In the genomic region with DNA sequence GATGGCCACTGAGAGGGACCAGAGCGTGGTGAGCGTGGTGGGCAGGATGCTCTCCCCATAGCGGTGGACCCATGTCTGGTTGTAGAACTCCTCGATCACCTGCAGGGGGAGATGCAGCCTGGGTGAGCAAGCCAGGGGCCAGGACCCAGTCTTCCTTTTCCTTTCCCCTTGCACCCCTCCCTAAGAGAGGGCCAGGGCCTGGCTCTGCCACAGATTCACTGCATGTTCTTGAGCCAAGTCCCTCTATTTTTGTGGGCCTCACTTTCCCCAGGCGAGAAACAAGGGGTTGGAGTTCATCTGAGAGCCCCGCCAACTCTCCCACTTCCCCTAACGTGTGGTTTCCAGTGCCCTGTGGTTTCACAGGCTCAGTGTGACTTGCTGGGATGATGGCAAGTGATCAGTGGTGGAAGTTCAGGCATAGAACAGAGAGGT, we compare ENCODE assay signal across 7 cellular contexts. TPM values are rescaled to one million over a fixed set of nuclear protein-coding genes. Genes with fewer than 3 reads are reported as not detected.
DNase-seq lines count a peak whose midpoint lies in the region; ATAC-seq and TF ChIP-seq lines count a peak whose summit lies in the region.

No MANE protein-coding gene starts in this region.

- no peak overlapping the region for H3K14ac ChIP-seq in IMR-90 (replicated peaks; ENCODE audit: low read depth, low read length)

- in situ Hi-C loops in IMR-90 (cut with MboI; ENCODE audit: low sequenced_read_pairs), result no loop called here

- H3K27me3 Mint-ChIP-seq in T-helper 2 cell treated with Interferon-gamma antibody and Interleukin-4, amounts not matched to agents 5 μg/mL and 100 μg/mL, for 36 hours (ENCODE audit: low read depth), result no peaks in the 10 kb centered on the region

- peak overlapping the region; percentile 33 for H3K9ac ChIP-seq in IMR-90 (ENCODE audit: low read depth, low read length)

- TF ChIP-seq CTCF in IMR-90 (conservative IDR thresholded peaks at IDR 0.05; ENCODE audit: low read depth, low read length) (peak; percentile 50), breast epithelium (IDR thresholded peaks at IDR 0.05) (peak in 2 of 3 donors; percentile 36 to 54)

- H3K27me3 ChIP-seq in IMR-90 (ENCODE audit: control insufficient read depth, insufficient read depth, low read length) (no peaks in the 10 kb centered on the region), breast epithelium (no peaks in the 10 kb centered on the region), thymus (ENCODE audit: control insufficient read depth, insufficient read depth) (no peaks in the 10 kb centered on the region)

- H2BK15ac ChIP-seq in IMR-90 (ENCODE audit: low read depth, low read length), result peak overlapping the region; percentile 35; the same call in 1 of the 3 replicates

- H3K4me1 Mint-ChIP-seq in T-helper 2 cell treated with Interferon-gamma antibody and Interleukin-4, amounts not matched to agents 5 μg/mL and 100 μg/mL, for 36 hours (ENCODE audit: low read depth), result peaks cover 64% of the 10 kb centered on the region

- CTCF ChIA-PET in IMR-90 (lab: Yijun Ruan, JAX), result interaction anchor here (0.6 kb wide), 1 partner anchor 841 kb away, joined by 3 read pairs; no protein-coding TSS in a partner anchor

- peaks cover 76% of the 10 kb centered on the region for H4K20me1 ChIP-seq in IMR-90 (ENCODE audit: insufficient read depth, low read length)

- H3K4ac ChIP-seq in IMR-90 (ENCODE audit: low read depth, low read length), result no peak overlapping the region; the same call in 1 of the 2 replicates

- no peak overlapping the region for H2BK120ac ChIP-seq in IMR-90 (ENCODE audit: low read depth, low read length)

- H2BK5ac ChIP-seq in IMR-90 (ENCODE audit: low read depth, low read length, poor library complexity, severe bottlenecking), result peak overlapping the region; percentile 34

- dilution Hi-C loops in IMR-90 (cut with HindIII; ENCODE audit: low sequenced_read_pairs, unreplicated experiment), result no loop called here

- no peak overlapping the region for H4K5ac ChIP-seq in IMR-90 (ENCODE audit: low read depth, low read length)

- H3K4me2 ChIP-seq in IMR-90 (ENCODE audit: low read depth, low read length), result no peak overlapping the region

- no TSS peak for BruUV-seq in IMR-90 (replicated peaks; lab: Mats Ljungman, UMichigan)

- no peak overlapping the region for H4K91ac ChIP-seq in IMR-90 (ENCODE audit: insufficient read depth, low read depth, low read length)

- no peak overlapping the region for H2BK20ac ChIP-seq in IMR-90 (ENCODE audit: low read depth, low read length)

- no peak overlapping the region for H3K27ac ChIP-seq in IMR-90 (ENCODE audit: insufficient read depth, low read length)
- peak overlapping the region; percentile 89 to 93 for H3K27ac ChIP-seq in breast epithelium
- H3K27ac ChIP-seq in thymus (ENCODE audit: low read depth), result peak overlapping the region; percentile 99

- POLR2A ChIA-PET in IMR-90 (lab: Charles Lee; ENCODE audit: unreplicated experiment), result no interaction called here

- peak overlapping the region; percentile 70 for H2AK9ac ChIP-seq in IMR-90 (replicated peaks; ENCODE audit: low read depth, low read length, poor library complexity)

- H2AFZ ChIP-seq in IMR-90 (replicated peaks; ENCODE audit: low read length, poor library complexity), result no peak overlapping the region

- DNase-seq in GDM1 (lab: John Stamatoyannopoulos, UW) (peak; percentile 84), IMR-90 (peak; percentile 39), breast epithelium (ENCODE audit: low spot score in 2 of 2) (peak in 1 of 2 donors; percentile 15), left lobe of liver (ENCODE audit: low spot score) (no peak)
- DNase-seq in T-helper 2 cell treated with Interferon-gamma antibody and Interleukin-4, amounts not matched to agents 5 μg/mL and 100 μg/mL, for 36 hours (ENCODE audit: low spot score), result peak; percentile 47

- no peak for TF ChIP-seq POLR2A in IMR-90 (IDR thresholded peaks at IDR 0.05; ENCODE audit: low read depth, low read length)
- TF ChIP-seq POLR2A in breast epithelium (IDR thresholded peaks at IDR 0.05), result no peak

- peaks cover 18% of the 10 kb centered on the region for H3K4me1 ChIP-seq in IMR-90 (ENCODE audit: control insufficient read depth, insufficient read depth, low read length)
- H3K4me1 ChIP-seq in breast epithelium, result peaks cover 0 to 17% of the 10 kb centered on the region in 2 donors
- peaks cover 22% of the 10 kb centered on the region for H3K4me1 ChIP-seq in thymus (ENCODE audit: control insufficient read depth, insufficient read depth, low read length)

- H3K79me1 ChIP-seq in IMR-90 (ENCODE audit: low read depth in 1 of 2, low read length in 2 of 2), result peaks cover 50 to 92% of the 10 kb centered on the region in 2 experiments

- peak overlapping the region in 1 of 2 experiments; percentile 54; a peak in 1 of 4 replicates for H4K8ac ChIP-seq in IMR-90 (ENCODE audit: low read depth in 2 of 2, low read length in 2 of 2)

- H3K9me3 ChIP-seq in IMR-90 (ENCODE audit: control insufficient read depth, insufficient read depth, low read length) (no peaks in the 10 kb centered on the region), breast epithelium (no peaks in the 10 kb centered on the region), thymus (ENCODE audit: control insufficient read depth) (peaks cover 1% of the 10 kb centered on the region)

- H3K9me3 Mint-ChIP-seq in T-helper 2 cell treated with Interferon-gamma antibody and Interleukin-4, amounts not matched to agents 5 μg/mL and 100 μg/mL, for 36 hours, result no peaks in the 10 kb centered on the region

- WGBS in IMR-90 (ENCODE audit: extremely low coverage in 2 of 2, insufficient read length in 1 of 2), 2 experiments, result 100% methylated on average over 1 of the region's 7 CpGs; no CpG with 5 or more reads in 1 of the 2 experiments
- WGBS in thymus, result 38% methylated on average over 7 of the region's 7 CpGs

- H3K36me3 Mint-ChIP-seq in T-helper 2 cell treated with Interferon-gamma antibody and Interleukin-4, amounts not matched to agents 5 μg/mL and 100 μg/mL, for 36 hours (ENCODE audit: low read depth), result peaks cover 79% of the 10 kb centered on the region

- H3K4me3 ChIP-seq in IMR-90 (ENCODE audit: insufficient read depth, low read depth, low read length), result no peak overlapping the region
- no peak overlapping the region for H3K4me3 ChIP-seq in breast epithelium
- no peak overlapping the region for H3K4me3 ChIP-seq in thymus (ENCODE audit: low read length)

- peak overlapping the region; percentile 43; the same call in 1 of the 2 replicates for H2AK5ac ChIP-seq in IMR-90 (ENCODE audit: low read depth, low read length)

- peak overlapping the region; percentile 93 for H3K27ac Mint-ChIP-seq in T-helper 2 cell treated with Interferon-gamma antibody and Interleukin-4, amounts not matched to agents 5 μg/mL and 100 μg/mL, for 36 hours

- intact Hi-C loops in IMR-90 (cut with micrococcal nuclease) (loop anchor here (1.0 kb wide), 1 partner anchor 142 kb away; no protein-coding TSS in a partner anchor), breast epithelium (cut with DNase I; ENCODE audit: low total_unique reads) (no loop called here)

- no peak overlapping the region for H3K23ac ChIP-seq in IMR-90 (ENCODE audit: low read depth, low read length)

- H3K36me3 ChIP-seq in IMR-90 (ENCODE audit: control insufficient read depth, insufficient read depth, low read length) (peaks cover 92% of the 10 kb centered on the region), breast epithelium (no peaks in the 10 kb centered on the region), thymus (ENCODE audit: control insufficient read depth, insufficient read depth) (peaks cover 63% of the 10 kb centered on the region)

- ATAC-seq in IMR-90 (ENCODE audit: low read depth), result peak; percentile 69
- ATAC-seq in left lobe of liver, result peak; percentile 72
- no peak for ATAC-seq in HG03045 (IDR thresholded peaks at IDR 0.05; ENCODE audit: unreplicated experiment)

- TF ChIP-seq RAD21 in IMR-90 (IDR thresholded peaks at IDR 0.05; ENCODE audit: low read length), result peak; percentile 65

- H3K18ac ChIP-seq in IMR-90 (ENCODE audit: low read depth, low read length), result no peak overlapping the region

- H3K56ac ChIP-seq in IMR-90 (ENCODE audit: extremely low read depth, insufficient read depth, low read length), result no peak overlapping the region

- peaks cover 36% of the 10 kb centered on the region for H3K9me1 ChIP-seq in IMR-90 (ENCODE audit: insufficient read depth, low read length)

- peak overlapping the region; percentile 82 for H3K4me3 Mint-ChIP-seq in T-helper 2 cell treated with Interferon-gamma antibody and Interleukin-4, amounts not matched to agents 5 μg/mL and 100 μg/mL, for 36 hours

TF ChIP-seq in IMR-90, 13 proteins besides CTCF, POLR2A, EP300 and RAD21 (continues in another document):
- TF ChIP-seq MAZ (IDR thresholded peaks at IDR 0.05; ENCODE audit: borderline replicate concordance, low read depth, low read length), result no peak; the same call in 1 of the 2 replicates
- TF ChIP-seq, protein P1, sequence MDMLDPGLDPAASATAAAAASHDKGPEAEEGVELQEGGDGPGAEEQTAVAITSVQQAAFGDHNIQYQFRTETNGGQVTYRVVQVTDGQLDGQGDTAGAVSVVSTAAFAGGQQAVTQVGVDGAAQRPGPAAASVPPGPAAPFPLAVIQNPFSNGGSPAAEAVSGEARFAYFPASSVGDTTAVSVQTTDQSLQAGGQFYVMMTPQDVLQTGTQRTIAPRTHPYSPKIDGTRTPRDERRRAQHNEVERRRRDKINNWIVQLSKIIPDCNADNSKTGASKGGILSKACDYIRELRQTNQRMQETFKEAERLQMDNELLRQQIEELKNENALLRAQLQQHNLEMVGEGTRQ (IDR thresholded peaks at IDR 0.05; ENCODE audit: low read depth, low read length), result no peak
- TF ChIP-seq, protein P2, sequence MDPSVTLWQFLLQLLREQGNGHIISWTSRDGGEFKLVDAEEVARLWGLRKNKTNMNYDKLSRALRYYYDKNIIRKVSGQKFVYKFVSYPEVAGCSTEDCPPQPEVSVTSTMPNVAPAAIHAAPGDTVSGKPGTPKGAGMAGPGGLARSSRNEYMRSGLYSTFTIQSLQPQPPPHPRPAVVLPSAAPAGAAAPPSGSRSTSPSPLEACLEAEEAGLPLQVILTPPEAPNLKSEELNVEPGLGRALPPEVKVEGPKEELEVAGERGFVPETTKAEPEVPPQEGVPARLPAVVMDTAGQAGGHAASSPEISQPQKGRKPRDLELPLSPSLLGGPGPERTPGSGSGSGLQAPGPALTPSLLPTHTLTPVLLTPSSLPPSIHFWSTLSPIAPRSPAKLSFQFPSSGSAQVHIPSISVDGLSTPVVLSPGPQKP (IDR thresholded peaks at IDR 0.05; ENCODE audit: borderline replicate concordance, low read depth, low read length), result no peak
- no peak for TF ChIP-seq RCOR1 (IDR thresholded peaks at IDR 0.05; ENCODE audit: insufficient replicate concordance, low read length)
- TF ChIP-seq MXI1 (IDR thresholded peaks at IDR 0.05; ENCODE audit: borderline replicate concordance, low read depth, low read length), result no peak
- no peak for TF ChIP-seq FOS (IDR thresholded peaks at IDR 0.05; ENCODE audit: low read depth, low read length)
- TF ChIP-seq SMC3 (IDR thresholded peaks at IDR 0.05; ENCODE audit: low read depth, low read length), result peak; percentile 64

RNA-seq across cellular contexts. Expression of a gene that starts 27.5 kb away (rescaled TPM):
- total RNA-seq in IMR-90 (2012; rRNA removed) (203 and 395 TPM in 2 replicates), breast epithelium (10 to 100 TPM; 29.5 to 78.9 (median 42.1) TPM), left lobe of liver (9.5 TPM)
- polyA plus RNA-seq in IMR-90 (2012; rRNA removed) (200 and 208 TPM in 2 replicates), thymus (15.9 TPM)
- 557 and 944 TPM in 2 replicates for polyA plus RNA-seq in IMR-90 (2012; cell fraction: cytosol; rRNA removed)
- polyA plus RNA-seq in IMR-90 (2012; cell fraction: nucleus; rRNA removed; ENCODE audit: low replicate concordance), result 202 and 690 TPM in 2 replicates
